ENCODE assay signal across 8 cellular contexts in the genomic region with DNA sequence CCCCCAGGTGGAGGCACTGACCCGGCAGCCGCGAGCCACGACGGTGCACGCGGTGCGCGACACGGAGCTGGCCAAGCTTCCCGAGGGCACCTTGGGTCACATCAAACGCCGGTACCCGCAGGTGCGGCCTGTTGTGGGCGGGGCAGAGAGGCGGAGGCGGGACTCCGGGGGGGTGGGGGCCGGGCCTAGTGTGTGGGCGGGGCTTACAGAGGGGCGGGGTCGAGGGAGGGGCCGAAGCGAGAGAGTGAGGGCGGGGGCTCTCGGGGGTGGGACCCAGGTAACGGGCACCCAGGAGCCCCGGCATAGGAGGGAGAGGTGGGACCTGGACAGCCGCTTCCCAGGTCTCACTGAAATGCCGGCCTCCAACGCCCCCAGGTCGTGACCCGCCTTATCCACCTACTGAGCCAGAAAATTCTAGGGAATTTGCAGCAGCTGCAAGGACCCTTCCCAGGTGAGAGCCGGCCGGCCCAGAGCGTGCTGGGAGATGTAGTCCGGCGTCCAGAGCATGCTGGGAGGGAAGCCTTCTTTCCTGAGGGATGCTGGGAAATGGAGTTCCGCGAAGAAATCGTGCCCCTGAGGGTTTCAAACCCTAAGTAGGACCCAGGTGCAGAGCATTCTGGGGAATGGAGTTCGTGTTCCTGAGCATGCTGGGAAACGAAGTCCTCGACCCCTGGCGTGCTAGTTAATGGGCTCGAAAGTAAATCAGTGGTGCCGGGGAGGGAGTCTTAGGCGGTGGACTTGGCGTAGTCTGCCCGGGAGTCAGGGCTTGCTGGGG. TPM values are rescaled to one million over a fixed set of nuclear protein-coding genes. Genes with fewer than 3 reads are reported as not detected.
DNase-seq lines count a peak whose midpoint lies in the region; ATAC-seq and TF ChIP-seq lines count a peak whose summit lies in the region.
"Had no signal": no experiment of that assay in that cellular context is flagged by ENCODE, and none has a peak within 500 bp of the region (broad histone marks: within the 10 kb centered on the region; RNA-seq: fewer than 3 reads in every experiment).

No MANE protein-coding gene starts in this region.

- no peak for TF ChIP-seq CTCF in GM13976 (IDR thresholded peaks at IDR 0.05; ENCODE audit: borderline replicate concordance, control extremely low read depth, extremely low read depth, insufficient read depth, missing control alignments)
- no peak for TF ChIP-seq CTCF in mammary epithelial cell (conservative IDR thresholded peaks at IDR 0.05 in 1 of 2, IDR thresholded peaks at IDR 0.05 in 1 of 2; ENCODE audit: extremely low read depth in 1 of 2, insufficient read depth in 1 of 2, low read depth in 1 of 2, low read length in 2 of 2)
- no peak for TF ChIP-seq CTCF in smooth muscle cell (IDR thresholded peaks at IDR 0.05; ENCODE audit: borderline replicate concordance, insufficient read depth, poor library complexity, severe bottlenecking)

- H3K27me3 ChIP-seq in mammary epithelial cell (ENCODE audit: insufficient read depth, low read length) (no peaks in the 10 kb centered on the region), smooth muscle cell (ENCODE audit: low read depth) (no peaks in the 10 kb centered on the region)

- H3K9me3 ChIP-seq in mammary epithelial cell (replicated peaks; ENCODE audit: insufficient read depth, low read length): peaks cover 2% of the 10 kb centered on the region
- no peaks in the 10 kb centered on the region for H3K9me3 ChIP-seq in smooth muscle cell (replicated peaks; ENCODE audit: low read depth)

- peak; percentile 71 for DNase-seq in GM13976 (ENCODE audit: low spot score)
- peak; percentile 43 for DNase-seq in NCI-H2029 treated with DMSO at 0.1 percent for 48 hours (lab: John Stamatoyannopoulos, UW)
- peak; percentile 9 for DNase-seq in mammary epithelial cell
- DNase-seq in iPS-NIHi11 (ENCODE audit: low spot score): peak; percentile 98
- DNase-seq in smooth muscle cell (lab: John Stamatoyannopoulos, UW; ENCODE audit: unreplicated experiment): no peak
- DNase-seq in glomerular visceral epithelial cell (ENCODE audit: extremely low spot score): no peak

- H3K36me3 ChIP-seq in mammary epithelial cell (ENCODE audit: insufficient read depth, low read length): peaks cover 4% of the 10 kb centered on the region
- no peaks in the 10 kb centered on the region for H3K36me3 ChIP-seq in smooth muscle cell (ENCODE audit: low read depth)

- H3K9ac ChIP-seq in mammary epithelial cell (ENCODE audit: insufficient read depth, low read length) (no peak overlapping the region), smooth muscle cell (ENCODE audit: low read depth) (no peak overlapping the region)
- H3K9ac ChIP-seq: KMS-11 had no signal

- ATAC-seq in HG03469 (IDR thresholded peaks at IDR 0.05; ENCODE audit: unreplicated experiment): no peak

- intact Hi-C loops in mammary epithelial cell (cut with micrococcal nuclease): no loop called here

- no peak overlapping the region for H3K27ac ChIP-seq in mammary epithelial cell (ENCODE audit: insufficient read depth, low read depth, low read length)
- no peak overlapping the region for H3K27ac ChIP-seq in smooth muscle cell (ENCODE audit: low read depth)
- H3K27ac ChIP-seq: KMS-11 had no signal

- H2AFZ ChIP-seq in mammary epithelial cell (ENCODE audit: low read depth, low read length) (no peak overlapping the region), smooth muscle cell (ENCODE audit: low read depth) (no peak overlapping the region)

- H3K4me1 ChIP-seq in mammary epithelial cell (ENCODE audit: insufficient read depth, low read length) (no peaks in the 10 kb centered on the region), smooth muscle cell (ENCODE audit: low read depth) (no peaks in the 10 kb centered on the region)

- in situ Hi-C loops in GM13976 (cut with MboI; ENCODE audit: low sequenced_read_pairs, unreplicated experiment) (no loop called here), mammary epithelial cell (cut with MboI; ENCODE audit: low sequenced_read_pairs in 2 of 2) (no loop called here)

- CTCF ChIA-PET in mammary epithelial cell (lab: Charles Lee; ENCODE audit: low non-redundant PET): no interaction called here

- H3K4me3 ChIP-seq in mammary epithelial cell (replicated peaks in 1 of 3; ENCODE audit: insufficient read depth in 1 of 3, low read depth in 2 of 3, low read length in 3 of 3) (no peak overlapping the region), smooth muscle cell (peak overlapping the region; percentile 42)

- dilution Hi-C loops in mammary epithelial cell (cut with HindIII; ENCODE audit: low sequenced_read_pairs): no loop called here

- H3F3A ChIP-seq in smooth muscle cell (ENCODE audit: low read depth): no peaks in the 10 kb centered on the region

- BruUV-seq in mammary epithelial cell (replicated peaks; lab: Mats Ljungman, UMichigan): no TSS peak

- WGBS in mammary epithelial cell (ENCODE audit: low coverage, missing lambda C conversion rate): 29% methylated on average over 24 of the region's 51 CpGs
- WGBS in smooth muscle cell (ENCODE audit: low lambda C conversion rate): 45% methylated on average over 31 of the region's 51 CpGs

- no peak overlapping the region for H3K4me2 ChIP-seq in mammary epithelial cell (ENCODE audit: insufficient read depth, low read depth, low read length)
- peak overlapping the region; percentile 61 for H3K4me2 ChIP-seq in smooth muscle cell
- H3K4me2 ChIP-seq: KMS-11 had no signal

- H4K20me1 ChIP-seq in mammary epithelial cell (ENCODE audit: insufficient read depth, low read length) (no peaks in the 10 kb centered on the region), smooth muscle cell (ENCODE audit: low read depth) (no peaks in the 10 kb centered on the region)

- H3K79me2 ChIP-seq in mammary epithelial cell (ENCODE audit: insufficient read depth, low read length) (no peaks in the 10 kb centered on the region), smooth muscle cell (ENCODE audit: low read depth) (no peaks in the 10 kb centered on the region)

RNA-seq across cellular contexts. Expression of gene PNPLA6, which starts 15.7 kb away (rescaled TPM):
- total RNA-seq in mammary epithelial cell (100 to 1,000 TPM; 100 to 118 TPM), smooth muscle cell (40.7 and 55.6 TPM in 2 replicates)
- polyA plus RNA-seq in mammary epithelial cell (48.1 TPM), smooth muscle cell (22.3 and 40.0 TPM in 2 replicates)
- 150 TPM for polyA minus RNA-seq in mammary epithelial cell

RNA-seq across cellular contexts. Expression of gene MCOLN1, which starts 28.8 kb away (rescaled TPM):
- 10 to 100 TPM; 10.2 to 15.7 TPM for total RNA-seq in mammary epithelial cell
- 19.6 TPM for polyA plus RNA-seq in mammary epithelial cell
- polyA minus RNA-seq in mammary epithelial cell: 22.2 TPM
- total RNA-seq in smooth muscle cell: 5.5 and 9.8 TPM in 2 replicates
- polyA plus RNA-seq in smooth muscle cell: 19.2 and 35.2 TPM in 2 replicates

RNA-seq across cellular contexts. Expression of gene ZNF358, which starts 35.3 kb away (rescaled TPM):
- total RNA-seq in mammary epithelial cell (10 to 100 TPM; 21.7 to 22.0 TPM), smooth muscle cell (47.9 and 67.2 TPM in 2 replicates)
- polyA plus RNA-seq in mammary epithelial cell (16.6 TPM), smooth muscle cell (34.4 and 40.8 TPM in 2 replicates)
- polyA minus RNA-seq in mammary epithelial cell: 55.9 TPM

RNA-seq across cellular contexts. Expression of gene CAMSAP3, which starts 44.5 kb away (rescaled TPM):
- 1 to 10 TPM; 3.8 to 10.0 TPM for total RNA-seq in mammary epithelial cell
- 5.4 TPM for polyA plus RNA-seq in mammary epithelial cell
- 0.52 TPM for polyA minus RNA-seq in mammary epithelial cell
- total RNA-seq in smooth muscle cell: 1.5 and 1.8 TPM in 2 replicates
- 1.4 and 10.7 TPM in 2 replicates for polyA plus RNA-seq in smooth muscle cell

Comparison
In these comparisons a context has a peak if more than half of its experiments do, and no peak if none do; other contexts are left out.
1. DNase-seq: peak in GM13976 (single experiment), NCI-H2029 treated with DMSO at 0.1 percent for 48 hours (single experiment), mammary epithelial cell (single experiment) and iPS-NIHi11 (single experiment); none in smooth muscle cell (single experiment) and glomerular visceral epithelial cell (single experiment).